ENCODE assay signal across 1 cellular context in the genomic region with DNA sequence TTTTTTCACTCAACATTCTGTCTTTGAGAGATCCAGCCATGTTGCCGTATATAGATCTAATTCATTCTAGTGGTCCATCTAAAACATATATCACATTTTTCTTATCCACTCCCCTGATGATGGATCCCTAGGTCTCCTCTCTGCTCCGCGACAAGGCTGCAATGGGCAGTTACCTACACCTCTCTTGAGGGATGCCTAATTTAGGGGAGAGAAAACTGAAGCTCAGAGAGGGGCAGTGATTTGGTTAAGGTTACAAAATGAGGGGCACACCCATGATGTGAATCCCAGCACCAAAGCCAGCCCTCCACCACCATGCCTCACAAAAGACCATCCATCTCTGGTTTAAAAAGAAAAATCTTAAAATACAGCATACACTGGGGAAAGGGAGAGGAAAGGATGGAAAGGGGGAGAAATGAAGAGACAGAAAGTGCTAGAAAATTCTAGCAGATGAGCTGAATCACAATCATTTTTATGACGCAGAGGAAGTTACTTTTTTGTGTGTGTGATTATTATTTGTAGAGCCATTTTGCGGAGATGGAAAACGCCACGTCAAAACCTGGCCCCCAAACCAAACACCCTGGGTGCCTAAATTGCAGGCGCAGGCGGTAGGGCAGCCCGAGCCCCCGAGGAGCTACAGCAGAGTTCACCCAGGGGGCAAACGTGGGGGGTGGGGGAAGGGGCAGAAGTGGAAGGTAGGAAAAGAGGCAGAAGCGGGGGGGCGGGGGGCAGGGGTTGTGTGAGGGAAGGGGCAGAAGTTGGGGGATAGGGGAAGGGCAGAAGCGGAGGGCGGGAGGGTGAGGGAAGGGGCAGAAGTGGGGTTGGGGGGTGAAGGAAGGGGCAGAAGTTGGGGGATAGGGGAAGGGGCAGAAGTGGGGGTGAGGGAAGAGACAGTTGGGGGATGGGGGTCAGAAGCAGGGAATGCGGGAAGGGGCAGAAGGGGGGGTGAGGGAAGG.
TF ChIP-seq lines count a peak whose summit lies in the region.

No MANE protein-coding gene starts in this region.

TF ChIP-seq in endothelial cell of umbilical vein, 7 proteins besides CTCF, POLR2A, EP300 and RAD21 (continued from another document):
- TF ChIP-seq JUN (IDR thresholded peaks at IDR 0.05; ENCODE audit: borderline replicate concordance, insufficient read depth, insufficient read length, low read depth) (no peak), GATA2 (IDR thresholded peaks at IDR 0.05; ENCODE audit: insufficient read depth, insufficient read length, low read depth, low read length) (no peak), MYC (IDR thresholded peaks at IDR 0.05; ENCODE audit: low read depth, low read length) (no peak)
